In genomic region chr14:61300754-61301153, GRCh38 we compare ENCODE assay signal across 26 cellular contexts. TPM values are rescaled to one million over a fixed set of nuclear protein-coding genes. Genes with fewer than 3 reads are reported as not detected.
"Had no signal": no experiment of that assay in that cellular context is flagged by ENCODE, and none has a peak within 500 bp of the region (broad histone marks: within the 10 kb centered on the region; RNA-seq: fewer than 3 reads in every experiment).

No MANE protein-coding gene starts in this region.

- H3K9me3 Mint-ChIP-seq: effector memory CD8-positive, alpha-beta T cell; T-helper 2 cell treated with Interferon-gamma antibody and Interleukin-4, amounts not matched to agents 5 μg/mL and 100 μg/mL, for 36 hours had no signal

- H3K4me1 ChIP-seq: gastroesophageal sphincter, right lobe of liver had no signal

- DNase-seq: activated CD4-positive, alpha-beta T cell treated with anti-CD3 and anti-CD28 coated beads for 36 hours; activated CD4-positive, CD25-positive, alpha-beta regulatory T cell; activated naive CD4-positive, alpha-beta T cell treated with Interleukin-2 at 50 U/mL for 16 hours; activated T-cell treated with anti-CD3 and anti-CD28 coated beads for 4 hours; activated T-cell treated with anti-CD3 and anti-CD28 coated beads, Interleukin-2, amount 50 U/mL, for 72 hours; amniotic stem cell; brain microvascular endothelial cell; cortex of kidney; effector memory CD8-positive, alpha-beta T cell; erythroblast; hippocampal formation; left lung; mesendoderm; mucosa of descending colon; ovary; right lobe of liver; stimulated activated CD4-positive, alpha-beta T cell treated with anti-CD3 and anti-CD28 coated beads, Interleukin-2, amount 100 ng/mL, for 48 hours; stimulated activated naive CD4-positive, alpha-beta T cell treated with Interleukin-2 at 50 U/mL for 16 hours had no signal

- ATAC-seq: activated T-cell treated with anti-CD3 and anti-CD28 coated beads, Interleukin-2, amount 50 U/mL, for 72 hours; effector memory CD8-positive, alpha-beta T cell; gastroesophageal sphincter; left lung; mucosa of descending colon; right lobe of liver had no signal

- H3K4me3 ChIP-seq: gastroesophageal sphincter, left lung, lung, mucosa of descending colon, ovary, right lobe of liver, tibial nerve had no signal

- H3K27ac Mint-ChIP-seq: activated T-cell treated with anti-CD3 and anti-CD28 coated beads, Interleukin-2, amount 50 U/mL, for 72 hours; effector memory CD8-positive, alpha-beta T cell; progenitor cell of endocrine pancreas; T-helper 2 cell treated with Interferon-gamma antibody and Interleukin-4, amounts not matched to agents 5 μg/mL and 100 μg/mL, for 36 hours had no signal

- FAIRE-seq: astrocyte, islet of Langerhans had no signal

- H3K36me3 ChIP-seq: brain microvascular endothelial cell, gastroesophageal sphincter, left lung, ovary, right lobe of liver, tibial nerve had no signal

- H3K27me3 ChIP-seq: brain microvascular endothelial cell, gastroesophageal sphincter, left lung, ovary, right lobe of liver, tibial nerve had no signal

- H3K27ac ChIP-seq: brain microvascular endothelial cell, gastroesophageal sphincter, left lung, ovary, right lobe of liver, tibial nerve had no signal

- H3K9me3 ChIP-seq: left lung, mucosa of descending colon, ovary, right lobe of liver had no signal

- H3K4me3 Mint-ChIP-seq: activated CD4-positive, alpha-beta T cell treated with anti-CD3 and anti-CD28 coated beads for 36 hours; effector memory CD8-positive, alpha-beta T cell; T-helper 2 cell treated with Interferon-gamma antibody and Interleukin-4, amounts not matched to agents 5 μg/mL and 100 μg/mL, for 36 hours had no signal

- H3K27me3 Mint-ChIP-seq: activated CD4-positive, alpha-beta T cell treated with anti-CD3 and anti-CD28 coated beads for 36 hours; effector memory CD8-positive, alpha-beta T cell had no signal

RNA-seq across cellular contexts. Expression of gene TMEM30B, which starts 19.6 kb away (rescaled TPM):
- total RNA-seq: fibroblast of villous mesenchyme had no signal
